In genomic region chr12:47307680-47308399, GRCh38 we compare ENCODE assay signal across 8 cellular contexts.
DNase-seq lines count a peak whose midpoint lies in the region; ATAC-seq and TF ChIP-seq lines count a peak whose summit lies in the region.

No MANE protein-coding gene starts in this region.

- H2BK20ac ChIP-seq in H9 (ENCODE audit: low read depth, low read length, poor library complexity, severe bottlenecking): no peak overlapping the region

- H2BK15ac ChIP-seq in H9 (ENCODE audit: low read depth, low read length): no peak overlapping the region

- no peaks in the 10 kb centered on the region for H3K9me3 Mint-ChIP-seq in H9

- H3K4me1 ChIP-seq in H9 (ENCODE audit: insufficient read depth, low read length) (no peaks in the 10 kb centered on the region), adipocyte (ENCODE audit: control insufficient read depth, insufficient read depth, low read length) (peaks cover 4% of the 10 kb centered on the region)

- no peak overlapping the region for H3K4ac ChIP-seq in H9 (ENCODE audit: low read depth, low read length)

- TF ChIP-seq CTCF in GM06990 (IDR thresholded peaks at IDR 0.05; ENCODE audit: insufficient read depth, low read length, poor library complexity, severe bottlenecking) (peak; percentile 61), H9 (conservative IDR thresholded peaks at IDR 0.05) (peak; percentile 80), LNCAP (IDR thresholded peaks at IDR 0.05) (peak; percentile 82)

- no peaks in the 10 kb centered on the region for H3K23me2 ChIP-seq in H9 (ENCODE audit: insufficient read length, low read depth, low read length, poor library complexity, severe bottlenecking)

- H3K23ac ChIP-seq in H9 (ENCODE audit: insufficient read length, low read depth, low read length): no peak overlapping the region

- H3K36me3 Mint-ChIP-seq in H9 (ENCODE audit: insufficient read depth in 1 of 3, low read depth in 3 of 3): no peaks in the 10 kb centered on the region

- H3K4me3 ChIP-seq in GM06990 (replicated peaks; ENCODE audit: low read depth, low read length): peak overlapping the region; percentile 8; the same call in 1 of the 2 replicates
- H3K4me3 ChIP-seq in adipocyte (ENCODE audit: low read length): no peak overlapping the region

- no peak overlapping the region for H4K5ac ChIP-seq in H9 (ENCODE audit: insufficient read length, low read depth, low read length)

- peak; percentile 98 for ATAC-seq in SK-N-SH treated with all-trans-retinoic acid at 6 μM for 48 hours

- H3K14ac ChIP-seq in H9 (ENCODE audit: insufficient read depth, low read length): no peak overlapping the region

- H3K36me3 ChIP-seq in GM06990 (ENCODE audit: control insufficient read depth, insufficient read depth, low read length): no peaks in the 10 kb centered on the region
- H3K36me3 ChIP-seq in adipocyte (ENCODE audit: control insufficient read depth, insufficient read depth, low read length, severe bottlenecking): no peaks in the 10 kb centered on the region

- H2AK5ac ChIP-seq in H9 (ENCODE audit: insufficient read length, low read length): no peak overlapping the region

- peak; percentile 26 for DNase-seq in GM06990 (ENCODE audit: extremely low read depth, insufficient read length)
- DNase-seq in H9: peak; percentile 69
- peak; percentile 61 for DNase-seq in adipocyte (ENCODE audit: low read depth)
- DNase-seq in iPS-NIHi11 (ENCODE audit: low spot score): peak; percentile 61
- DNase-seq in stimulated activated CD4-positive, alpha-beta T cell treated with anti-CD3 and anti-CD28 coated beads, Interleukin-4, amount 100 ng/mL, for 1 hour: peak; percentile 29
- no peak for DNase-seq in C1 segment of cervical spinal cord (lab: John Stamatoyannopoulos, UW)

- H3K79me2 ChIP-seq in H9 (ENCODE audit: insufficient read depth, low read length): no peaks in the 10 kb centered on the region

- H3K18ac ChIP-seq in H9 (ENCODE audit: insufficient read length, low read depth, low read length): no peak overlapping the region

- H2BK120ac ChIP-seq in H9 (ENCODE audit: low read depth, low read length, poor library complexity, severe bottlenecking): no peak overlapping the region

- no peak overlapping the region for H4K91ac ChIP-seq in H9 (ENCODE audit: insufficient read length, low read depth, low read length)

- no CpG with 5 or more reads among the region's 7 CpGs for WGBS in H9 (ENCODE audit: extremely low coverage, insufficient read length, low lambda C conversion rate)

- H3K27ac Mint-ChIP-seq in H9: no peak overlapping the region; a peak in 1 of 7 replicates

- no peaks in the 10 kb centered on the region; the same call in none of the 2 replicates for H3K27me3 Mint-ChIP-seq in H9 (ENCODE audit: low read depth)

- H2AFZ ChIP-seq in H9 (ENCODE audit: low read length): no peak overlapping the region

- H4K8ac ChIP-seq in H9 (replicated peaks; ENCODE audit: insufficient read length, low read depth, low read length): no peak overlapping the region

- no peaks in the 10 kb centered on the region for H3K79me1 ChIP-seq in H9 (ENCODE audit: insufficient read depth, low read depth, low read length, poor library complexity, severe bottlenecking)

- peaks cover 5 to 7% of the 10 kb centered on the region in 2 experiments; a peak in 2 of 4 replicates for H3K4me1 Mint-ChIP-seq in H9

- H4K20me1 ChIP-seq in H9 (ENCODE audit: control insufficient read depth, insufficient read depth, insufficient read length): no peaks in the 10 kb centered on the region

- H3K9ac ChIP-seq in H9 (ENCODE audit: extremely low read depth, insufficient read length, low read length): no peak overlapping the region
- H3K9ac ChIP-seq in adipocyte (ENCODE audit: low read length): no peak overlapping the region

- H2BK12ac ChIP-seq in H9 (ENCODE audit: insufficient read length, low read depth, low read length): no peak overlapping the region

- no peak overlapping the region for H3T11ph ChIP-seq in H9 (ENCODE audit: low read length)

- H3K27me3 ChIP-seq in GM06990 (replicated peaks; ENCODE audit: control insufficient read depth, insufficient read depth, low read length) (no peaks in the 10 kb centered on the region), H9 (ENCODE audit: insufficient read depth, low read length) (no peaks in the 10 kb centered on the region), adipocyte (replicated peaks; ENCODE audit: control insufficient read depth, insufficient read depth, low read length) (no peaks in the 10 kb centered on the region)

- H3K4me3 Mint-ChIP-seq in H9: no peak overlapping the region

- H3K27ac ChIP-seq in H9 (ENCODE audit: insufficient read length, low read depth, low read length): no peak overlapping the region

- no peak overlapping the region for H3K4me2 ChIP-seq in H9 (ENCODE audit: insufficient read depth, insufficient read length, low read length)

- H2BK5ac ChIP-seq in H9 (ENCODE audit: insufficient read length, low read length): no peak overlapping the region

- H3K9me3 ChIP-seq in H9 (ENCODE audit: control insufficient read depth, low read depth, low read length): no peaks in the 10 kb centered on the region
- peaks cover 11% of the 10 kb centered on the region for H3K9me3 ChIP-seq in adipocyte (ENCODE audit: control insufficient read depth, low read length)

- H3K56ac ChIP-seq in H9 (ENCODE audit: insufficient read length, low read depth, low read length): no peak overlapping the region

TF ChIP-seq in SK-N-SH treated with all-trans-retinoic acid at 6 μM for 48 hours, 23 proteins besides CTCF, POLR2A, EP300 and RAD21:
- no peak for TF ChIP-seq ZC3H10 (CRISPR knock-in tag; IDR thresholded peaks at IDR 0.05)
- TF ChIP-seq POU6F1 (CRISPR knock-in tag; IDR thresholded peaks at IDR 0.05; ENCODE audit: borderline replicate concordance, low read depth): no peak
- TF ChIP-seq ESRRG (CRISPR knock-in tag; IDR thresholded peaks at IDR 0.05): no peak
- no peak for TF ChIP-seq TOX (CRISPR knock-in tag; IDR thresholded peaks at IDR 0.05; ENCODE audit: borderline replicate concordance)
- no peak for TF ChIP-seq TSHZ2 (CRISPR knock-in tag; IDR thresholded peaks at IDR 0.05)
- no peak for TF ChIP-seq RARB (CRISPR knock-in tag; IDR thresholded peaks at IDR 0.05)
- no peak for TF ChIP-seq CSDC2 (CRISPR knock-in tag; IDR thresholded peaks at IDR 0.05)
- no peak for TF ChIP-seq ZNF8 (CRISPR knock-in tag; IDR thresholded peaks at IDR 0.05)
- TF ChIP-seq SNAI2 (CRISPR knock-in tag; IDR thresholded peaks at IDR 0.05): no peak
- no peak for TF ChIP-seq ARNTL (CRISPR knock-in tag; IDR thresholded peaks at IDR 0.05; ENCODE audit: borderline replicate concordance, low read depth)
- TF ChIP-seq ISL1 (CRISPR knock-in tag; IDR thresholded peaks at IDR 0.05): no peak
- no peak for TF ChIP-seq ZFP3 (CRISPR knock-in tag; IDR thresholded peaks at IDR 0.05)
- TF ChIP-seq CSRNP3 (CRISPR knock-in tag; IDR thresholded peaks at IDR 0.05): no peak
- TF ChIP-seq ZNF565 (CRISPR knock-in tag; conservative IDR thresholded peaks at IDR 0.05; ENCODE audit: low read depth): no peak
- TF ChIP-seq ZFP30 (CRISPR knock-in tag; IDR thresholded peaks at IDR 0.05): no peak
- no peak for TF ChIP-seq TCF4 (CRISPR knock-in tag; IDR thresholded peaks at IDR 0.05; ENCODE audit: borderline replicate concordance)
TF ChIP-seq in SK-N-SH treated with all-trans-retinoic acid at 6 μM for 48 hours: peak in this region for 0.

Comparison
In these comparisons a context has a peak if more than half of its experiments do, and no peak if none do; other contexts are left out.
1. DNase-seq: peak in GM06990 (single experiment), H9 (single experiment), adipocyte (single experiment), iPS-NIHi11 (single experiment) and stimulated activated CD4-positive, alpha-beta T cell treated with anti-CD3 and anti-CD28 coated beads, Interleukin-4, amount 100 ng/mL, for 1 hour (single experiment); none in C1 segment of cervical spinal cord (0 of 14).
2. Peak in every context shown above with its lines, with median percentiles within 50 percentile points of each other: CTCF ChIP-seq.